ENCODE assay signal across 19 cellular contexts in genomic region chr7:104908636-104909035, GRCh38.
DNase-seq lines count a peak whose midpoint lies in the region; ATAC-seq, FAIRE-seq and TF ChIP-seq lines count a peak whose summit lies in the region.
"Had no signal": no experiment of that assay in that cellular context is flagged by ENCODE, and none has a peak within 500 bp of the region (broad histone marks: within the 10 kb centered on the region; RNA-seq: fewer than 3 reads in every experiment).

No MANE protein-coding gene starts in this region.

- H3K27ac ChIP-seq in trophoblast cell (ENCODE audit: low read depth, low read length): no peak overlapping the region
- H3K27ac ChIP-seq: C4-2B, HL-60 had no signal

- no peak overlapping the region for H4K12ac ChIP-seq in trophoblast cell (ENCODE audit: low read depth, low read length)

- no peak overlapping the region for H3K4ac ChIP-seq in trophoblast cell (ENCODE audit: low read depth, low read length)

- no peak overlapping the region for H3K18ac ChIP-seq in trophoblast cell (ENCODE audit: low read length)

- H3K27ac Mint-ChIP-seq in T-helper 17 cell: peak overlapping the region; percentile 11
- H3K27ac Mint-ChIP-seq: B cell had no signal

- H3K4me2 ChIP-seq in trophoblast cell (ENCODE audit: low read length): no peak overlapping the region

- FAIRE-seq in GM12892 (lab: Jason Lieb, UNC): peak; percentile 51
- FAIRE-seq: D721Med had no signal

- no peak for DNase-seq in GM12892 (ENCODE audit: insufficient read length)
- no peak for DNase-seq in T-helper 17 cell
- peak; percentile 12 for DNase-seq in fibroblast of mammary gland (ENCODE audit: low read depth)
- peak; percentile 2 to 52 for DNase-seq in trophoblast cell
- no peak for DNase-seq in HuH-7.5 (ENCODE audit: low spot score)
- no peak for DNase-seq in NCI-H748 treated with DMSO at 0.1 percent for 48 hours (lab: John Stamatoyannopoulos, UW)
- DNase-seq in NCI-H69 (lab: John Stamatoyannopoulos, UW): no peak
- DNase-seq: 8988T; CD4-positive, alpha-beta memory T cell; DMS153; DND-41; GDM1; GOT3; KG1 had no signal

- H3K27me3 Mint-ChIP-seq in T-helper 17 cell: peaks cover 36% of the 10 kb centered on the region

- H3K4me1 Mint-ChIP-seq in T-helper 17 cell: peaks cover 3% of the 10 kb centered on the region
- H3K4me1 Mint-ChIP-seq: B cell had no signal

- no peaks in the 10 kb centered on the region for H3K36me3 Mint-ChIP-seq in T-helper 17 cell (ENCODE audit: low read depth)
- H3K36me3 Mint-ChIP-seq: CD4-positive, alpha-beta memory T cell had no signal

- no peak overlapping the region for H2BK120ac ChIP-seq in trophoblast cell (ENCODE audit: insufficient read depth, low read length, poor library complexity)

- H3K4me3 Mint-ChIP-seq in T-helper 17 cell: no peak overlapping the region
- H3K4me3 Mint-ChIP-seq: B cell had no signal

- H3K4me3 ChIP-seq in fibroblast of mammary gland (ENCODE audit: control insufficient read depth, low read depth, low read length) (no peak overlapping the region), trophoblast cell (ENCODE audit: low read depth, low read length) (no peak overlapping the region)
- H3K4me3 ChIP-seq: HAP-1 had no signal

- no peak for TF ChIP-seq POLR2A in GM12892 (IDR thresholded peaks at IDR 0.05; ENCODE audit: low read depth, low read length)

- no peak overlapping the region for H4K8ac ChIP-seq in trophoblast cell (ENCODE audit: low read depth, low read length)

- no peak overlapping the region for H2AFZ ChIP-seq in trophoblast cell (ENCODE audit: insufficient read depth, low read length, poor library complexity)

- H3K36me3 ChIP-seq in trophoblast cell (ENCODE audit: control insufficient read depth in 1 of 2, insufficient read depth in 2 of 2, low read length in 2 of 2): no peaks in the 10 kb centered on the region
- H3K36me3 ChIP-seq: HAP-1 had no signal

- no peak overlapping the region for H2AK5ac ChIP-seq in trophoblast cell (ENCODE audit: low read length)

- TF ChIP-seq CTCF in fibroblast of mammary gland (conservative IDR thresholded peaks at IDR 0.05; ENCODE audit: control insufficient read depth, insufficient read depth, low read depth, low read length): no peak

- H3K79me2 ChIP-seq in trophoblast cell (ENCODE audit: control insufficient read depth, insufficient read depth, low read length, poor library complexity): no peaks in the 10 kb centered on the region

- no peaks in the 10 kb centered on the region for H3K79me1 ChIP-seq in trophoblast cell (ENCODE audit: low read length)

- no peak overlapping the region for H3K14ac ChIP-seq in trophoblast cell (ENCODE audit: low read length)

- H4K91ac ChIP-seq in trophoblast cell (ENCODE audit: low read depth, low read length): no peak overlapping the region

- no peak overlapping the region for H3K23ac ChIP-seq in trophoblast cell (ENCODE audit: low read length)

- no CpG with 5 or more reads among the region's 2 CpGs for WGBS in trophoblast cell (ENCODE audit: extremely low coverage, insufficient coverage, insufficient read length)

- H3K4me1 ChIP-seq in trophoblast cell (ENCODE audit: control insufficient read depth in 1 of 2, insufficient read depth in 2 of 2, low read length in 2 of 2): no peaks in the 10 kb centered on the region

- no peaks in the 10 kb centered on the region for H3K27me3 ChIP-seq in trophoblast cell (ENCODE audit: insufficient read depth, low read length)

- ATAC-seq in T-helper 17 cell: no peak

- no peak overlapping the region for H2BK5ac ChIP-seq in trophoblast cell (ENCODE audit: low read depth, low read length, poor library complexity)

- H2BK12ac ChIP-seq in trophoblast cell (ENCODE audit: low read length): no peak overlapping the region

- H3K9ac ChIP-seq in trophoblast cell (ENCODE audit: low read length): no peak overlapping the region

- H3K9me3 ChIP-seq in T-helper 17 cell (ENCODE audit: control insufficient read depth, low read length, poor library complexity, severe bottlenecking): no peaks in the 10 kb centered on the region
- H3K9me3 ChIP-seq in trophoblast cell (ENCODE audit: insufficient read depth, low read depth, low read length): no peaks in the 10 kb centered on the region
- H3K9me3 ChIP-seq: HAP-1 had no signal

Comparison
In these comparisons a context has a peak if more than half of its experiments do, and no peak if none do; other contexts are left out.
1. DNase-seq: peak in fibroblast of mammary gland (single experiment) and trophoblast cell (2 of 2); none in GM12892 (single experiment), T-helper 17 cell (0 of 3), HuH-7.5 (single experiment), NCI-H748 treated with DMSO at 0.1 percent for 48 hours (single experiment) and NCI-H69 (single experiment).